In genomic region chr1:42518894-42519293, GRCh38 we compare ENCODE assay signal across 24 cellular contexts.
"Had no signal": no experiment of that assay in that cellular context is flagged by ENCODE, and none has a peak within 500 bp of the region (broad histone marks: within the 10 kb centered on the region; RNA-seq: fewer than 3 reads in every experiment).

No MANE protein-coding gene starts in this region.

- H3K4me1 ChIP-seq: esophagus squamous epithelium, parathyroid adenoma, prostate gland, right lobe of liver, testis, tibial nerve, upper lobe of right lung, vagina had no signal

- H3K4me3 ChIP-seq: esophagus squamous epithelium, hepatocyte, lung, prostate gland, right lobe of liver, skin epidermis, testis, tibial nerve, upper lobe of right lung, vagina had no signal

- H3K9me3 ChIP-seq: prostate gland, testis had no signal

- DNase-seq: dermis blood vessel endothelial cell; esophagus squamous epithelium; foreskin melanocyte; head of caudate nucleus; kidney; left cardiac atrium; left ventricle myocardium superior; mesenchymal stem cell; nephron progenitor cell; right lobe of liver; stimulated activated CD4-positive, alpha-beta T cell treated with anti-CD3 and anti-CD28 coated beads, Interleukin-2, amount 100 ng/mL, for 24 hours; stimulated activated CD4-positive, alpha-beta T cell treated with anti-CD3 and anti-CD28 coated beads, Interleukin-4, amount 100 ng/mL, for 4 hours; stimulated activated naive B cell treated with anti-CD40 and anti-IgM and Interleukin-4, amounts not matched to agents 10 μg/mL and 1 μg/mL and 100 μg/mL, for 72 hours; stimulated activated naive CD8-positive, alpha-beta T cell treated with anti-CD3 and anti-CD28 coated beads, Interleukin-15, amount 100 ng/mL, for 72 hours; testis; upper lobe of right lung had no signal

- H3K36me3 ChIP-seq: prostate gland, upper lobe of right lung, vagina had no signal

- H3K27ac ChIP-seq: esophagus squamous epithelium, hepatocyte, parathyroid adenoma, prostate gland, right lobe of liver, skin epidermis, testis, tibial nerve, upper lobe of right lung, vagina had no signal

- ATAC-seq: left cardiac atrium; left ventricle myocardium superior; naive thymus-derived CD4-positive, alpha-beta T cell; right lobe of liver; stimulated activated naive B cell treated with anti-CD40 and anti-IgM and Interleukin-4, amounts not matched to agents 10 μg/mL and 1 μg/mL and 100 μg/mL, for 72 hours; stimulated activated naive CD8-positive, alpha-beta T cell treated with anti-CD3 and anti-CD28 coated beads, Interleukin-15, amount 100 ng/mL, for 72 hours; upper lobe of right lung had no signal
